ENCODE assay signal across 23 cellular contexts in the genomic region with DNA sequence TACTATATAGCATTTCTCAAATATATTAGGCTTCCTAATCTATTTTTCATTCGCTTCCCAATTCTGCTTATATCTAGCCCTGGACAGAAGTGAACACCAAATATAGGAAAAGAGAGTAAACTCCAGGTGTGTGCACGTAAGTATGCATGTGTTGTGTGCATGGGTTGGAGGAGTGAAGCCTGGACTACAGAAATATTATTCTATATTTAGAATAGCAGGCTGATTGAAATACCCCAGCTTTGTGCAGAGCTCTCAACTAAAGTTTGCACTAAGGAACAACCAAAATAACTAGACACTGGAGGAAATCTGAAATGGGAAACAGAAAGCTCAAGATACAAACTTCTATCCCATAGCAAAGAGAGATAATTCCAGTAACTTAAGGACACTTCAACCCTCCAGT.
A peak's percentile ranks its signal among the peaks of the same experiment; 100 is the strongest.
DNase-seq lines count a peak whose midpoint lies in the region; ATAC-seq lines count a peak whose summit lies in the region.
"Had no signal": no experiment of that assay in that cellular context is flagged by ENCODE, and none has a peak within 500 bp of the region (broad histone marks: within the 10 kb centered on the region; RNA-seq: fewer than 3 reads in every experiment).

No MANE protein-coding gene starts in this region.

- peak; percentile 59 for ATAC-seq in left ventricle myocardium superior
- ATAC-seq: A549; CD8-positive, alpha-beta T cell had no signal

- intact Hi-C loops in left ventricle myocardium superior (cut with micrococcal nuclease) (no loop called here), cardiac septum (cut with DNase I) (no loop called here)

- no peak for DNase-seq in left ventricle myocardium superior
- DNase-seq in cardiac septum (ENCODE audit: low spot score) = no peak
- DNase-seq: 8988T; ACHN; AML-193; BE2C; C1 segment of cervical spinal cord; Caco-2; Calu3; CD4-positive, alpha-beta memory T cell; CD4-positive, alpha-beta T cell; CD4-positive, CD25-positive, alpha-beta regulatory T cell; CD8-positive, alpha-beta memory T cell; CD8-positive, alpha-beta T cell; COR-L47; DMS 273 treated with DMSO at 0.1 percent for 48 hours; DMS153; DMS53; DMS79; DMS79 treated with DMSO at 0.1 percent for 48 hours; DND-41; EL had no signal
